8 cellular contexts compared by ENCODE assay signal in genomic region chr1:179883739-179884138, GRCh38. TPM values are rescaled to one million over a fixed set of nuclear protein-coding genes. Genes with fewer than 3 reads are reported as not detected.
A peak's percentile ranks its signal among the peaks of the same experiment; 100 is the strongest.
DNase-seq lines count a peak whose midpoint lies in the region; ATAC-seq lines count a peak whose summit lies in the region.

No MANE protein-coding gene starts in this region.

- no peak overlapping the region for H3K27ac ChIP-seq in rectal smooth muscle tissue (ENCODE audit: low read depth, low read length)

- POLR2A ChIA-PET in activated CD4-positive, alpha-beta memory T cell treated with anti-CD3 and anti-CD28 coated beads, Interleukin-2, amount 10 ng/mL, durations not matched to agents 7 days and 5 days (lab: Charles Lee) = interaction anchor here (1.0 to 5.1 kb wide), 13 partner anchors 9 to 619 kb away, joined by 3 to 90 read pairs (median 10); partner anchors contain the start of genes ACBD6, CEP350 and QSOX1

- no peaks in the 10 kb centered on the region for H3K27me3 ChIP-seq in rectal smooth muscle tissue (ENCODE audit: control insufficient read depth, insufficient read depth, low read length)

- H3K9me3 Mint-ChIP-seq in activated CD4-positive, alpha-beta memory T cell treated with anti-CD3 and anti-CD28 coated beads, Interleukin-2, amount 10 ng/mL, durations not matched to agents 7 days and 5 days = no peaks in the 10 kb centered on the region

- H3K36me3 ChIP-seq in rectal smooth muscle tissue (ENCODE audit: control insufficient read depth, insufficient read depth, low read length) = no peaks in the 10 kb centered on the region

- CTCF ChIA-PET in activated CD4-positive, alpha-beta memory T cell treated with anti-CD3 and anti-CD28 coated beads, Interleukin-2, amount 10 ng/mL, durations not matched to agents 7 days and 5 days (lab: Charles Lee) = interaction anchor here (0.6 to 2.2 kb wide), 6 partner anchors 14 to 70 kb away, joined by 3 to 9 read pairs (median 4); partner anchors contain the start of gene CEP350

- H3K4me3 Mint-ChIP-seq in activated CD4-positive, alpha-beta memory T cell treated with anti-CD3 and anti-CD28 coated beads, Interleukin-2, amount 10 ng/mL, durations not matched to agents 7 days and 5 days = peak overlapping the region; percentile 92

- H3K4me1 ChIP-seq in rectal smooth muscle tissue (ENCODE audit: control insufficient read depth, insufficient read depth, low read length) = peaks cover 14% of the 10 kb centered on the region

- H3K4me1 Mint-ChIP-seq in activated CD4-positive, alpha-beta memory T cell treated with anti-CD3 and anti-CD28 coated beads, Interleukin-2, amount 10 ng/mL, durations not matched to agents 7 days and 5 days = peaks cover 56% of the 10 kb centered on the region

- peak overlapping the region; percentile 96 for H3K4me3 ChIP-seq in rectal smooth muscle tissue (ENCODE audit: low read length)

- H3K27me3 Mint-ChIP-seq in activated CD4-positive, alpha-beta memory T cell treated with anti-CD3 and anti-CD28 coated beads, Interleukin-2, amount 10 ng/mL, durations not matched to agents 7 days and 5 days = no peaks in the 10 kb centered on the region

- H3K27ac Mint-ChIP-seq in activated CD4-positive, alpha-beta memory T cell treated with anti-CD3 and anti-CD28 coated beads, Interleukin-2, amount 10 ng/mL, durations not matched to agents 7 days and 5 days = peak overlapping the region; percentile 99

- H3K36me3 Mint-ChIP-seq in activated CD4-positive, alpha-beta memory T cell treated with anti-CD3 and anti-CD28 coated beads, Interleukin-2, amount 10 ng/mL, durations not matched to agents 7 days and 5 days (ENCODE audit: low read depth) = peaks cover 39% of the 10 kb centered on the region

- peak; percentile 28 for ATAC-seq in GM18502 (IDR thresholded peaks at IDR 0.05; ENCODE audit: poor library complexity, unreplicated experiment)
- peak; percentile 59 for ATAC-seq in esophagus mucosa

- peak; percentile 38 for DNase-seq in HT-29 (ENCODE audit: low spot score)
- peak; percentile 72 for DNase-seq in activated CD4-positive, alpha-beta memory T cell treated with anti-CD3 and anti-CD28 coated beads, Interleukin-2, amount 10 ng/mL, durations not matched to agents 7 days and 5 days
- no peak for DNase-seq in DMS114 treated with DMSO at 0.1 percent for 48 hours (lab: John Stamatoyannopoulos, UW; ENCODE audit: unreplicated experiment)
- no peak for DNase-seq in SK-N-DZ (ENCODE audit: low spot score)
- DNase-seq in NCI-H510A treated with DMSO at 0.1 percent for 48 hours (lab: John Stamatoyannopoulos, UW) = no peak

- no peak overlapping the region for H3K9ac ChIP-seq in rectal smooth muscle tissue (ENCODE audit: low read length)

RNA-seq across cellular contexts. Expression of gene TOR1AIP1, which starts 1.7 kb away (rescaled TPM):
- 13.4 and 14.8 TPM in 2 replicates for total RNA-seq in HT-29 (2014; rRNA removed; shearing (Covaris generic))
- total RNA-seq in activated CD4-positive, alpha-beta memory T cell treated with anti-CD3 and anti-CD28 coated beads, Interleukin-2, amount 10 ng/mL, durations not matched to agents 7 days and 5 days = 10 to 100 TPM; 84.8 to 88.5 TPM
- total RNA-seq in esophagus mucosa = 27.1 TPM
- polyA plus RNA-seq in SK-N-DZ (2014; cell fraction: cytosol; rRNA removed) = 18.4 and 20.2 TPM in 2 replicates
- polyA plus RNA-seq in SK-N-DZ (2014; cell fraction: nucleus; rRNA removed) = 5.4 and 8.4 TPM in 2 replicates

RNA-seq across cellular contexts. Expression of gene TOR1AIP2, which starts 6.1 kb away (rescaled TPM):
- total RNA-seq in HT-29 (2014; rRNA removed; shearing (Covaris generic)) = 29.9 and 32.6 TPM in 2 replicates
- total RNA-seq in activated CD4-positive, alpha-beta memory T cell treated with anti-CD3 and anti-CD28 coated beads, Interleukin-2, amount 10 ng/mL, durations not matched to agents 7 days and 5 days = 10 to 100 TPM; 44.5 to 45.7 TPM
- 42.7 TPM for total RNA-seq in esophagus mucosa
- 25.1 and 26.4 TPM in 2 replicates for polyA plus RNA-seq in SK-N-DZ (2014; cell fraction: cytosol; rRNA removed)
- polyA plus RNA-seq in SK-N-DZ (2014; cell fraction: nucleus; rRNA removed) = 19.5 and 21.7 TPM in 2 replicates

Comparison
In these comparisons a context has a peak if more than half of its experiments do, and no peak if none do; other contexts are left out.
1. DNase-seq: peak in HT-29 (single experiment) and activated CD4-positive, alpha-beta memory T cell treated with anti-CD3 and anti-CD28 coated beads, Interleukin-2, amount 10 ng/mL, durations not matched to agents 7 days and 5 days (single experiment); none in DMS114 treated with DMSO at 0.1 percent for 48 hours (single experiment), SK-N-DZ (single experiment) and NCI-H510A treated with DMSO at 0.1 percent for 48 hours (single experiment).